In the genomic region with DNA sequence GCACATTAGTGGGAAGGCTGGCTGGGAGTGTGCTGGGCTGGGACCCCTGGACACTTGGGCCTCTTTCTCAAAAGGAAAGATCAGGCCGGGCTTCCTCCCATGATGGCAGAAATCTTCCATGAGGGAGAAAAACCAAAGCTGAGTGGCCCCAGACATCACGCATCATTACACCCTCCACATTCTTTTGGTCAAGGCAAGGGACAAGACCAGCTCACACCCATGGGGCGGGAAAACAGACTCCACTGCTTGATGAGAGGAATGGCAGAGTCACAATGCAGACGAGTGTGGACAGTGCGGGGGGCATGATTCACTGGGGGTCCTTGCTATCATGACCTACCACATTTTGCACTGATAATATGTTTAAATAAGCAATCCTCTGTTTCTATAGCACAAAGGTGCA, we compare ENCODE assay signal across 26 cellular contexts.
DNase-seq lines count a peak whose midpoint lies in the region; ATAC-seq and TF ChIP-seq lines count a peak whose summit lies in the region.
"Had no signal": no experiment of that assay in that cellular context is flagged by ENCODE, and none has a peak within 500 bp of the region (broad histone marks: within the 10 kb centered on the region; RNA-seq: fewer than 3 reads in every experiment).

No MANE protein-coding gene starts in this region.

- no peak overlapping the region for H3K4ac ChIP-seq in mesenchymal stem cell (ENCODE audit: low read depth in 1 of 2, low read length in 2 of 2)

- H3K9ac ChIP-seq in mesenchymal stem cell (ENCODE audit: low read length) = no peak overlapping the region

- H4K91ac ChIP-seq in mesenchymal stem cell (ENCODE audit: low read length) = no peak overlapping the region

- peak overlapping the region in 1 of 2 experiments; percentile 39 for H2BK12ac ChIP-seq in mesenchymal stem cell (ENCODE audit: low read length in 2 of 2)

- WGBS in mesenchymal stem cell = 96% methylated on average over 3 of the region's 5 CpGs

- H2AFZ ChIP-seq in mesenchymal stem cell (ENCODE audit: low read depth, low read length) = no peak overlapping the region

- H3K9me3 Mint-ChIP-seq in natural killer cell (no peaks in the 10 kb centered on the region), immature natural killer cell (no peaks in the 10 kb centered on the region)
- H3K9me3 Mint-ChIP-seq in natural killer cell treated with Interleukin-12 subunit alpha and Interleukin-12 subunit beta and Interleukin-15 and Interleukin-18, amount 100 ng/mL, for 72 hours = no peaks in the 10 kb centered on the region
- no peaks in the 10 kb centered on the region for H3K9me3 Mint-ChIP-seq in stimulated activated effector memory CD8-positive, alpha-beta T cell treated with anti-CD3 and anti-CD28 coated beads, Interleukin-12 subunit alpha, Interleukin-12 subunit beta, amount 100 ng/mL, for 72 hours

- in situ Hi-C loops in HAP-1 (cut with MboI; ENCODE audit: low sequenced_read_pairs) = no loop called here

- no peaks in the 10 kb centered on the region for H3K27me3 ChIP-seq in mesenchymal stem cell (ENCODE audit: control insufficient read depth in 1 of 2, insufficient read depth in 1 of 2, low read length in 2 of 2)
- H3K27me3 ChIP-seq in HAP-1 (ENCODE audit: low read depth) = no peaks in the 10 kb centered on the region
- H3K27me3 ChIP-seq in vagina = no peaks in the 10 kb centered on the region

- H3K4me3 ChIP-seq in mesenchymal stem cell (ENCODE audit: insufficient read depth in 1 of 2, low read depth in 1 of 2, low read length in 2 of 2) (no peak overlapping the region), HAP-1 (no peak overlapping the region), vagina (no peak overlapping the region)
- H3K4me3 ChIP-seq: K562 had no signal

- peak overlapping the region; percentile 63 for H3K27ac ChIP-seq in mesenchymal stem cell (ENCODE audit: low read length, poor library complexity, severe bottlenecking)
- H3K27ac ChIP-seq in vagina = no peak overlapping the region

- H3K27me3 Mint-ChIP-seq in natural killer cell (ENCODE audit: low read depth in 2 of 2) (no peaks in the 10 kb centered on the region), immature natural killer cell (ENCODE audit: low read depth in 3 of 3) (peaks cover 0 to 2% (median 0%) of the 10 kb centered on the region in 3 donors)
- no peaks in the 10 kb centered on the region for H3K27me3 Mint-ChIP-seq in natural killer cell treated with Interleukin-12 subunit alpha and Interleukin-12 subunit beta and Interleukin-15 and Interleukin-18, amount 100 ng/mL, for 72 hours
- H3K27me3 Mint-ChIP-seq: B cell had no signal

- H3K4me1 ChIP-seq in mesenchymal stem cell (ENCODE audit: control insufficient read depth, insufficient read depth, low read depth, low read length) (peaks cover 27% of the 10 kb centered on the region), HAP-1 (peaks cover 6% of the 10 kb centered on the region; the same call in 1 of the 2 replicates), vagina (peaks cover 33% of the 10 kb centered on the region)

- no peak overlapping the region for H3K18ac ChIP-seq in mesenchymal stem cell (ENCODE audit: low read depth in 1 of 2, low read length in 2 of 2)

- no peak overlapping the region for H2BK5ac ChIP-seq in mesenchymal stem cell (ENCODE audit: low read depth, low read length, poor library complexity, severe bottlenecking)

- no peak overlapping the region for H3K14ac ChIP-seq in mesenchymal stem cell (ENCODE audit: low read length in 2 of 2)

- peaks cover 8 to 36% of the 10 kb centered on the region in 2 experiments for H3K36me3 ChIP-seq in mesenchymal stem cell (ENCODE audit: control insufficient read depth in 1 of 2, insufficient read depth in 2 of 2, low read depth in 1 of 2, low read length in 2 of 2)
- H3K36me3 ChIP-seq in HAP-1 (replicated peaks) = peaks cover 4% of the 10 kb centered on the region; the same call in 1 of the 2 replicates
- peaks cover 0 to 10% of the 10 kb centered on the region in 2 donors for H3K36me3 ChIP-seq in vagina

- intact Hi-C loops in natural killer cell (cut with micrococcal nuclease) = no loop called here
- intact Hi-C loops in vagina (cut with DNase I) = no loop called here

- ATAC-seq in natural killer cell = no peak
- no peak for ATAC-seq in natural killer cell treated with Interleukin-12 subunit alpha and Interleukin-12 subunit beta and Interleukin-15 and Interleukin-18, amount 100 ng/mL, for 72 hours
- no peak for ATAC-seq in stimulated activated effector memory CD8-positive, alpha-beta T cell treated with anti-CD3 and anti-CD28 coated beads, Interleukin-12 subunit alpha, Interleukin-12 subunit beta, amount 100 ng/mL, for 72 hours
- ATAC-seq: HCT116, K562, Panc1, SK-N-SH treated with all-trans-retinoic acid at 6 μM for 48 hours had no signal

- H3K4me3 Mint-ChIP-seq in natural killer cell (no peak overlapping the region), immature natural killer cell (no peak overlapping the region)
- H3K4me3 Mint-ChIP-seq in natural killer cell treated with Interleukin-12 subunit alpha and Interleukin-12 subunit beta and Interleukin-15 and Interleukin-18, amount 100 ng/mL, for 72 hours = no peak overlapping the region
- H3K4me3 Mint-ChIP-seq in stimulated activated effector memory CD8-positive, alpha-beta T cell treated with anti-CD3 and anti-CD28 coated beads, Interleukin-12 subunit alpha, Interleukin-12 subunit beta, amount 100 ng/mL, for 72 hours = no peak overlapping the region
- H3K4me3 Mint-ChIP-seq: B cell, CD14-positive monocyte had no signal

- no peak overlapping the region for H3K4me2 ChIP-seq in mesenchymal stem cell (ENCODE audit: low read length, poor library complexity, severe bottlenecking)

- peak overlapping the region; percentile 79 for H2AK5ac ChIP-seq in mesenchymal stem cell (ENCODE audit: low read length, severe bottlenecking)

- TF ChIP-seq CTCF in natural killer cell (IDR thresholded peaks at IDR 0.05) (no peak), vagina (IDR thresholded peaks at IDR 0.05) (no peak)

- no peak for TF ChIP-seq POLR2A in vagina (IDR thresholded peaks at IDR 0.05)

- peaks cover 42 to 50% of the 10 kb centered on the region in 2 donors for H3K4me1 Mint-ChIP-seq in natural killer cell
- peaks cover 34 to 42% of the 10 kb centered on the region in 2 donors for H3K4me1 Mint-ChIP-seq in natural killer cell treated with Interleukin-12 subunit alpha and Interleukin-12 subunit beta and Interleukin-15 and Interleukin-18, amount 100 ng/mL, for 72 hours (ENCODE audit: low read depth in 2 of 2)
- peaks cover 31 to 50% of the 10 kb centered on the region in 2 donors for H3K4me1 Mint-ChIP-seq in immature natural killer cell
- H3K4me1 Mint-ChIP-seq in stimulated activated effector memory CD8-positive, alpha-beta T cell treated with anti-CD3 and anti-CD28 coated beads, Interleukin-12 subunit alpha, Interleukin-12 subunit beta, amount 100 ng/mL, for 72 hours = peaks cover 55% of the 10 kb centered on the region

- peaks cover 3% of the 10 kb centered on the region for H3K9me3 ChIP-seq in mesenchymal stem cell (ENCODE audit: control insufficient read depth, low read length)
- H3K9me3 ChIP-seq in HAP-1 = 0 out of 2 replicates have a peak, but pooled peaks cover 2% of the 10 kb centered on the region
- no peaks in the 10 kb centered on the region for H3K9me3 ChIP-seq in vagina

- no peak for DNase-seq in natural killer cell
- DNase-seq in natural killer cell treated with Interleukin-12 subunit alpha and Interleukin-12 subunit beta and Interleukin-15 and Interleukin-18, amount 100 ng/mL, for 72 hours (ENCODE audit: low spot score) = no peak
- peak; percentile 30 for DNase-seq in astrocyte of the hippocampus (ENCODE audit: low read depth, low spot score)
- DNase-seq in mesenchymal stem cell = no peak
- no peak for DNase-seq in HAP-1 (ENCODE audit: low spot score in 2 of 2)
- no peak for DNase-seq in immature natural killer cell
- DNase-seq in stimulated activated effector memory CD8-positive, alpha-beta T cell treated with anti-CD3 and anti-CD28 coated beads, Interleukin-12 subunit alpha, Interleukin-12 subunit beta, amount 100 ng/mL, for 72 hours (ENCODE audit: low spot score in 2 of 2) = no peak
- DNase-seq in vagina (ENCODE audit: extremely low spot score in 2 of 2) = no peak
- DNase-seq: 8988T; DMS53; GDM1; GOT3; NCI-H1105; NCI-H1694; NCI-H2081; NCI-H2171; NCI-H345; NCI-H524; NCI-H774; NK-92 treated with Interleukin-12 subunit alpha and Interleukin-12 subunit beta, amount 100 ng/mL, for 24 hours had no signal

- H3K27ac Mint-ChIP-seq in natural killer cell = peak overlapping the region; percentile 9 to 21
- no peak overlapping the region for H3K27ac Mint-ChIP-seq in natural killer cell treated with Interleukin-12 subunit alpha and Interleukin-12 subunit beta and Interleukin-15 and Interleukin-18, amount 100 ng/mL, for 72 hours
- peak overlapping the region in 2 of 6 donors; percentile 4 to 36 for H3K27ac Mint-ChIP-seq in immature natural killer cell
- H3K27ac Mint-ChIP-seq in stimulated activated effector memory CD8-positive, alpha-beta T cell treated with anti-CD3 and anti-CD28 coated beads, Interleukin-12 subunit alpha, Interleukin-12 subunit beta, amount 100 ng/mL, for 72 hours = no peak overlapping the region
- H3K27ac Mint-ChIP-seq: B cell had no signal

- peaks cover 6% of the 10 kb centered on the region for H3K79me1 ChIP-seq in mesenchymal stem cell (replicated peaks; ENCODE audit: low read length, poor library complexity, severe bottlenecking)

- H2BK15ac ChIP-seq in mesenchymal stem cell (ENCODE audit: low read depth, poor library complexity, severe bottlenecking) = no peak overlapping the region

- H3K23ac ChIP-seq in mesenchymal stem cell (ENCODE audit: low read length in 2 of 2) = peak overlapping the region in 1 of 2 experiments; percentile 56

- no peak overlapping the region for H4K8ac ChIP-seq in mesenchymal stem cell (ENCODE audit: low read length)

- peaks cover 17% of the 10 kb centered on the region for H3K36me3 Mint-ChIP-seq in natural killer cell
- peaks cover 9% of the 10 kb centered on the region for H3K36me3 Mint-ChIP-seq in natural killer cell treated with Interleukin-12 subunit alpha and Interleukin-12 subunit beta and Interleukin-15 and Interleukin-18, amount 100 ng/mL, for 72 hours
- peaks cover 20 to 26% (median 20%) of the 10 kb centered on the region in 3 donors for H3K36me3 Mint-ChIP-seq in immature natural killer cell
- peaks cover 50% of the 10 kb centered on the region for H3K36me3 Mint-ChIP-seq in stimulated activated effector memory CD8-positive, alpha-beta T cell treated with anti-CD3 and anti-CD28 coated beads, Interleukin-12 subunit alpha, Interleukin-12 subunit beta, amount 100 ng/mL, for 72 hours

- H2BK120ac ChIP-seq in mesenchymal stem cell (ENCODE audit: low read depth, low read length) = no peak overlapping the region

Comparison
In these comparisons a context has a peak if more than half of its experiments do, and no peak if none do; other contexts are left out.
1. H3K27ac Mint-ChIP-seq: peak in natural killer cell (2 of 2); none in natural killer cell treated with Interleukin-12 subunit alpha and Interleukin-12 subunit beta and Interleukin-15 and Interleukin-18, amount 100 ng/mL, for 72 hours (0 of 2) and stimulated activated effector memory CD8-positive, alpha-beta T cell treated with anti-CD3 and anti-CD28 coated beads, Interleukin-12 subunit alpha, Interleukin-12 subunit beta, amount 100 ng/mL, for 72 hours (single experiment).